Comparison of ENCODE assay signal across 37 cellular contexts in the genomic region with DNA sequence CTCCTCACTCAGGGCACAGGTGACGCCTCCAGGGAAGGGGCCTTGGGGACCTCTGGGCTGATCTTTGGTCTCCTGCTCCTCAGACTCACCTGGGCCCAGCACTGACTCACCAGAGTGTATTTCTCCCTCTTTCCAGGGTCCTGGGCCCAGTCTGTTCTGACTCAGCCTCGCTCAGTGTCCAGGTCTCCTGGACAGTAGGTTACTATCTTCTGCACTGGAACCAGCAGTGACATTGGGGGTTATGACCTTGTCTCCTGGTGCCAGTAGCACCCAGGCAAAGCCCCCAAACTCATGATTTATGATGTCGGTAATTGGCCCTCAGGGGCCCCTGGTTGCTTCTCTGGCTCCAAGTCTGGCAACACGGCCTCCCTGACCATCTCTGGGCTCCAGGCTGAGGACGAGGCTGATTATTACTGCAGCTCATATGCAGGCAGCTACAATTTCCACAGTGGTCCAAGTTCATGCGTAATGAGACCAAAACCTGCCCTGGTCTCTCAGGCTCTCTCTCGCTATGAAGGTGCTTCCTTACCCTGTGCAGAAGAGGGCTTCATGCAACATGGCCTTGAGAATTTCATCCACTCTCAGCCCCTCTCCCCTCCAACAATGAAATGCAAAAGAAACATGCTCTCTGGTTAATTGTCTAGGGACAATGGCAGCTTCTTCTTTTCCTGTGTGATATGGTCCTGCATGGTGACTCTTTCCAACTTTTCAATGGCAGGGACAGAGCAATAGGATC. TPM values are rescaled to one million over a fixed set of nuclear protein-coding genes. Genes with fewer than 3 reads are reported as not detected.
"Had no signal": no experiment of that assay in that cellular context is flagged by ENCODE, and none has a peak within 500 bp of the region (broad histone marks: within the 10 kb centered on the region; RNA-seq: fewer than 3 reads in every experiment).

No MANE protein-coding gene starts in this region.

- ATAC-seq: activated CD8-positive, alpha-beta T cell treated with anti-CD3 and anti-CD28 coated beads for 36 hours; activated naive CD4-positive, alpha-beta T cell treated with anti-CD3 and anti-CD28 coated beads, Interleukin-2, amount 50 U/mL, for 72 hours; activated T-cell treated with anti-CD3 and anti-CD28 coated beads, Interleukin-2, amount 50 U/mL, for 4 hours; activated T-cell treated with anti-CD3 and anti-CD28 coated beads, Interleukin-2, amount 50 U/mL, for 72 hours; activated T-helper 17 cell treated with anti-CD3 and anti-CD28 coated beads, Interleukin-2, amount 50 U/mL, for 72 hours; body of pancreas; T-helper 17 cell had no signal

- H3K27me3 Mint-ChIP-seq: activated B cell treated with CpG ODN at 0.5 μM for 24 hours had no signal

- H3K9me3 ChIP-seq: adrenal gland, body of pancreas, breast epithelium had no signal

- H3K27me3 ChIP-seq: adrenal gland, body of pancreas had no signal

- H3K27ac ChIP-seq: adrenal gland, body of pancreas, brain microvascular endothelial cell, breast epithelium had no signal

- H3K4me1 ChIP-seq: adrenal gland, body of pancreas, breast epithelium had no signal

- H3K4me3 Mint-ChIP-seq: activated B cell treated with CpG ODN at 0.5 μM for 24 hours; activated CD4-positive, alpha-beta memory T cell treated with anti-CD3 and anti-CD28 coated beads for 36 hours; activated CD4-positive, alpha-beta T cell treated with anti-CD3 and anti-CD28 coated beads, Interleukin-2, amount 10 ng/mL, durations not matched to agents 24 days and 14 days; activated CD8-positive, alpha-beta T cell treated with anti-CD3 and anti-CD28 coated beads for 36 hours; activated naive CD4-positive, alpha-beta T cell treated with anti-CD3 and anti-CD28 coated beads for 36 hours; activated naive CD8-positive, alpha-beta T cell treated with anti-CD3 and anti-CD28 coated beads for 36 hours; activated T-cell treated with anti-CD3 and anti-CD28 coated beads, Interleukin-2, amount 50 U/mL, for 4 hours; activated T-cell treated with anti-CD3 and anti-CD28 coated beads, Interleukin-2, amount 50 U/mL, for 72 hours; activated T-helper 1 cell treated with anti-CD3 and anti-CD28 coated beads, Interleukin-12 subunit alpha, Interleukin-12 subunit beta, Interleukin-2, Interleukin-4 antibody, amounts not matched to agents 30 ng/mL and 10 ng/mL and 1 ng/mL, durations not matched to agents 14 hours and 24 hours and 36 hours; activated T-helper 17 cell treated with anti-CD3 and anti-CD28 coated beads, Interleukin-2, amount 50 U/mL, for 72 hours; T-helper 17 cell had no signal

- H3K36me3 Mint-ChIP-seq: activated CD4-positive, alpha-beta memory T cell treated with anti-CD3 and anti-CD28 coated beads for 36 hours; activated naive CD4-positive, alpha-beta T cell treated with anti-CD3 and anti-CD28 coated beads, Interleukin-2, amount 50 U/mL, for 72 hours; activated naive CD8-positive, alpha-beta T cell treated with anti-CD3 and anti-CD28 coated beads for 36 hours had no signal

- H3K27ac Mint-ChIP-seq: activated B cell treated with CpG ODN at 0.5 μM for 24 hours; activated CD4-positive, alpha-beta memory T cell treated with anti-CD3 and anti-CD28 coated beads for 36 hours; activated CD4-positive, alpha-beta T cell treated with anti-CD3 and anti-CD28 coated beads, Interleukin-2, amount 10 ng/mL, durations not matched to agents 24 days and 14 days; activated CD8-positive, alpha-beta T cell treated with anti-CD3 and anti-CD28 coated beads for 36 hours; activated naive CD4-positive, alpha-beta T cell treated with anti-CD3 and anti-CD28 coated beads for 36 hours; activated naive CD4-positive, alpha-beta T cell treated with anti-CD3 and anti-CD28 coated beads, Interleukin-2, amount 50 U/mL, for 72 hours; activated naive CD8-positive, alpha-beta T cell treated with anti-CD3 and anti-CD28 coated beads for 36 hours; activated T-cell treated with anti-CD3 and anti-CD28 coated beads, Interleukin-2, amount 50 U/mL, for 72 hours; activated T-helper 1 cell treated with anti-CD3 and anti-CD28 coated beads, Interleukin-12 subunit alpha, Interleukin-12 subunit beta, Interleukin-2, Interleukin-4 antibody, amounts not matched to agents 30 ng/mL and 10 ng/mL and 1 ng/mL, durations not matched to agents 14 hours and 24 hours and 36 hours; activated T-helper 17 cell treated with anti-CD3 and anti-CD28 coated beads, Interleukin-2, amount 50 U/mL, for 72 hours; T-helper 17 cell had no signal

- FAIRE-seq: astrocyte had no signal

- H3K4me3 ChIP-seq: adrenal gland, body of pancreas, breast epithelium had no signal

- H3K36me3 ChIP-seq: adrenal gland, brain microvascular endothelial cell, breast epithelium had no signal

- H3K4me1 Mint-ChIP-seq: activated CD4-positive, alpha-beta T cell treated with anti-CD3 and anti-CD28 coated beads, Interleukin-2, amount 10 ng/mL, durations not matched to agents 24 days and 14 days; activated naive CD8-positive, alpha-beta T cell treated with anti-CD3 and anti-CD28 coated beads for 36 hours; activated T-helper 17 cell treated with anti-CD3 and anti-CD28 coated beads, Interleukin-2, amount 50 U/mL, for 72 hours had no signal

- H3K9me3 Mint-ChIP-seq: activated B cell treated with CpG ODN at 0.5 μM for 24 hours; activated CD4-positive, alpha-beta memory T cell treated with anti-CD3 and anti-CD28 coated beads for 36 hours; activated CD4-positive, alpha-beta T cell treated with anti-CD3 and anti-CD28 coated beads, Interleukin-2, amount 10 ng/mL, durations not matched to agents 24 days and 14 days; activated CD8-positive, alpha-beta T cell treated with anti-CD3 and anti-CD28 coated beads for 36 hours; activated naive CD4-positive, alpha-beta T cell treated with anti-CD3 and anti-CD28 coated beads for 36 hours; activated naive CD4-positive, alpha-beta T cell treated with anti-CD3 and anti-CD28 coated beads, Interleukin-2, amount 50 U/mL, for 72 hours; activated naive CD8-positive, alpha-beta T cell treated with anti-CD3 and anti-CD28 coated beads for 36 hours; activated T-cell treated with anti-CD3 and anti-CD28 coated beads, Interleukin-2, amount 50 U/mL, for 4 hours; activated T-cell treated with anti-CD3 and anti-CD28 coated beads, Interleukin-2, amount 50 U/mL, for 72 hours; activated T-helper 1 cell treated with anti-CD3 and anti-CD28 coated beads, Interleukin-12 subunit alpha, Interleukin-12 subunit beta, Interleukin-2, Interleukin-4 antibody, amounts not matched to agents 30 ng/mL and 10 ng/mL and 1 ng/mL, durations not matched to agents 14 hours and 24 hours and 36 hours; activated T-helper 17 cell treated with anti-CD3 and anti-CD28 coated beads, Interleukin-2, amount 50 U/mL, for 72 hours had no signal

- DNase-seq: activated B cell treated with CpG ODN at 0.5 μM for 24 hours; activated CD4-positive, alpha-beta memory T cell treated with anti-CD3 and anti-CD28 coated beads for 36 hours; activated CD4-positive, alpha-beta T cell treated with anti-CD3 and anti-CD28 coated beads for 4 hours; activated CD4-positive, alpha-beta T cell treated with anti-CD3 and anti-CD28 coated beads, Interleukin-2, amount 10 ng/mL, durations not matched to agents 24 days and 14 days; activated CD4-positive, alpha-beta T cell treated with anti-CD3 and anti-CD28 coated beads, Interleukin-2, amount 50 U/mL, for 1 hour; activated CD4-positive, alpha-beta T cell treated with anti-CD3 and anti-CD28 coated beads, Interleukin-2, amount 50 U/mL, for 4 hours; activated CD4-positive, CD25-positive, alpha-beta regulatory T cell treated with anti-CD3 and anti-CD28 coated beads, Interleukin-2, amount 50 U/mL, for 72 hours; activated CD8-positive, alpha-beta memory T cell treated with anti-CD3 and anti-CD28 coated beads, Interleukin-2, amount 50 U/mL, for 4 hours; activated CD8-positive, alpha-beta T cell treated with anti-CD3 and anti-CD28 coated beads for 36 hours; activated effector memory CD4-positive, alpha-beta T cell treated with anti-CD3 and anti-CD28 coated beads, Interleukin-2, amount 50 U/mL, for 16 hours; activated gamma-delta T cell treated with Interleukin-2 at 50 U/mL for 16 hours; activated naive CD4-positive, alpha-beta T cell; activated naive CD4-positive, alpha-beta T cell treated with anti-CD3 and anti-CD28 coated beads for 36 hours; activated naive CD4-positive, alpha-beta T cell treated with anti-CD3 and anti-CD28 coated beads, Interleukin-2, amount 50 U/mL, for 16 hours; activated naive CD8-positive, alpha-beta T cell treated with anti-CD3 and anti-CD28 coated beads for 36 hours; activated T-cell treated with anti-CD3 and anti-CD28 coated beads for 4 hours; activated T-cell treated with anti-CD3 and anti-CD28 coated beads, Interleukin-2, amount 50 U/mL, for 1 hour; activated T-cell treated with anti-CD3 and anti-CD28 coated beads, Interleukin-2, amount 50 U/mL, for 4 hours; activated T-cell treated with anti-CD3 and anti-CD28 coated beads, Interleukin-2, amount 50 U/mL, for 72 hours; adrenal gland; amniotic stem cell; aorta; body of pancreas; central memory CD4-positive, alpha-beta T cell; T-helper 17 cell; T1000 had no signal

RNA-seq across cellular contexts. Expression of a gene that starts 21.0 kb away (rescaled TPM):
- total RNA-seq: activated B cell treated with CpG ODN at 0.5 μM for 24 hours; activated CD4-positive, alpha-beta memory T cell treated with anti-CD3 and anti-CD28 coated beads for 36 hours; activated CD4-positive, alpha-beta T cell treated with anti-CD3 and anti-CD28 coated beads, Interleukin-2, amount 10 ng/mL, durations not matched to agents 24 days and 14 days; activated CD8-positive, alpha-beta memory T cell treated with anti-CD3 and anti-CD28 coated beads for 36 hours; activated CD8-positive, alpha-beta T cell treated with anti-CD3 and anti-CD28 coated beads for 36 hours; activated naive CD4-positive, alpha-beta T cell treated with anti-CD3 and anti-CD28 coated beads for 36 hours; activated naive CD8-positive, alpha-beta T cell treated with anti-CD3 and anti-CD28 coated beads for 36 hours; activated T-helper 1 cell treated with anti-CD3 and anti-CD28 coated beads, Interleukin-12 subunit alpha, Interleukin-12 subunit beta, Interleukin-2, Interleukin-4 antibody, amounts not matched to agents 30 ng/mL and 10 ng/mL and 1 ng/mL, durations not matched to agents 14 hours and 24 hours and 36 hours; activated T-helper 17 cell treated with anti-CD3 and anti-CD28 coated beads, Interleukin-2, amount 50 U/mL, for 72 hours; aorta; astrocyte; body of pancreas; cerebellum; T-helper 1 cell treated with Interleukin-12 subunit alpha and Interleukin-12 subunit beta and Interleukin-4 antibody, amounts not matched to agents 30 ng/mL and 1 ng/mL, for 36 hours; T-helper 17 cell; T-helper 2 cell treated with Interferon-gamma antibody and Interleukin-4, amounts not matched to agents 100 ng/mL and 5 ng/mL, for 36 hours had no signal
- polyA plus RNA-seq: aorta had no signal

RNA-seq across cellular contexts. Expression of a gene that starts 60.0 kb away (rescaled TPM):
- total RNA-seq: activated B cell treated with CpG ODN at 0.5 μM for 24 hours; activated CD4-positive, alpha-beta memory T cell treated with anti-CD3 and anti-CD28 coated beads for 36 hours; activated CD4-positive, alpha-beta T cell treated with anti-CD3 and anti-CD28 coated beads, Interleukin-2, amount 10 ng/mL, durations not matched to agents 24 days and 14 days; activated CD8-positive, alpha-beta memory T cell treated with anti-CD3 and anti-CD28 coated beads for 36 hours; activated CD8-positive, alpha-beta T cell treated with anti-CD3 and anti-CD28 coated beads for 36 hours; activated naive CD4-positive, alpha-beta T cell treated with anti-CD3 and anti-CD28 coated beads for 36 hours; activated naive CD4-positive, alpha-beta T cell treated with anti-CD3 and anti-CD28 coated beads, Interleukin-2, amount 50 U/mL, for 72 hours; activated naive CD8-positive, alpha-beta T cell treated with anti-CD3 and anti-CD28 coated beads for 36 hours; activated T-cell treated with anti-CD3 and anti-CD28 coated beads, Interleukin-2, amount 50 U/mL, for 4 hours; activated T-cell treated with anti-CD3 and anti-CD28 coated beads, Interleukin-2, amount 50 U/mL, for 72 hours; activated T-helper 1 cell treated with anti-CD3 and anti-CD28 coated beads, Interleukin-12 subunit alpha, Interleukin-12 subunit beta, Interleukin-2, Interleukin-4 antibody, amounts not matched to agents 30 ng/mL and 10 ng/mL and 1 ng/mL, durations not matched to agents 14 hours and 24 hours and 36 hours; activated T-helper 17 cell treated with anti-CD3 and anti-CD28 coated beads, Interleukin-2, amount 50 U/mL, for 72 hours; aorta; body of pancreas; breast epithelium; cardiac septum; cerebellum; T-helper 1 cell treated with Interleukin-12 subunit alpha and Interleukin-12 subunit beta and Interleukin-4 antibody, amounts not matched to agents 30 ng/mL and 1 ng/mL, for 36 hours; T-helper 17 cell; T-helper 2 cell treated with Interferon-gamma antibody and Interleukin-4, amounts not matched to agents 100 ng/mL and 5 ng/mL, for 36 hours had no signal
- polyA plus RNA-seq: aorta had no signal
